Comparison of ENCODE assay signal across 10 cellular contexts in genomic region chr7:86914468-86915054, GRCh38.
DNase-seq lines count a peak whose midpoint lies in the region; ATAC-seq and TF ChIP-seq lines count a peak whose summit lies in the region.
"Had no signal": no experiment of that assay in that cellular context is flagged by ENCODE, and none has a peak within 500 bp of the region (broad histone marks: within the 10 kb centered on the region; RNA-seq: fewer than 3 reads in every experiment).

No MANE protein-coding gene starts in this region.

- H3K9me3 Mint-ChIP-seq in progenitor cell of endocrine pancreas (ENCODE audit: low read depth), result no peaks in the 10 kb centered on the region

- peak; percentile 64 for TF ChIP-seq CTCF in choroid plexus epithelial cell (conservative IDR thresholded peaks at IDR 0.05; ENCODE audit: low read depth, low read length)
- TF ChIP-seq CTCF in progenitor cell of endocrine pancreas (IDR thresholded peaks at IDR 0.05; ENCODE audit: unreplicated experiment), result peak; percentile 62

- no peaks in the 10 kb centered on the region for H3K27me3 Mint-ChIP-seq in progenitor cell of endocrine pancreas
- H3K27me3 Mint-ChIP-seq: CD4-positive, CD25-positive, alpha-beta regulatory T cell had no signal

- H3K4me3 ChIP-seq in choroid plexus epithelial cell (ENCODE audit: low read depth, low read length), result no peak overlapping the region

- H3K4me3 Mint-ChIP-seq in progenitor cell of endocrine pancreas (ENCODE audit: low read depth), result no peak overlapping the region
- H3K4me3 Mint-ChIP-seq: activated naive CD8-positive, alpha-beta T cell; CD4-positive, CD25-positive, alpha-beta regulatory T cell had no signal

- ATAC-seq in stimulated activated naive CD8-positive, alpha-beta T cell treated with anti-CD3 and anti-CD28 coated beads, Interleukin-15, Interleukin-2, amounts not matched to agents 100 U/mL and 50 U/mL, for 24 hours, result no peak
- ATAC-seq in GM21390 (IDR thresholded peaks at IDR 0.05; ENCODE audit: unreplicated experiment), result no peak

- H3K36me3 Mint-ChIP-seq in progenitor cell of endocrine pancreas (ENCODE audit: insufficient read depth), result peaks cover 19% of the 10 kb centered on the region
- H3K36me3 Mint-ChIP-seq: CD4-positive, CD25-positive, alpha-beta regulatory T cell had no signal

- no peak overlapping the region for H3K27ac Mint-ChIP-seq in progenitor cell of endocrine pancreas
- H3K27ac Mint-ChIP-seq: activated naive CD8-positive, alpha-beta T cell; CD4-positive, CD25-positive, alpha-beta regulatory T cell had no signal

- DNase-seq in NCI-H1417 (lab: John Stamatoyannopoulos, UW), result peak; percentile 10 to 47 (median 45)
- no peak for DNase-seq in NCI-H1417 treated with DMSO at 0.1 percent for 48 hours (lab: John Stamatoyannopoulos, UW)
- DNase-seq in NAMALWA (ENCODE audit: low spot score), result peak; percentile 69
- peak; percentile 33 for DNase-seq in choroid plexus epithelial cell (ENCODE audit: low read depth)
- no peak for DNase-seq in progenitor cell of endocrine pancreas (ENCODE audit: low spot score, unreplicated experiment)
- DNase-seq in NCI-H774 (lab: John Stamatoyannopoulos, UW), result no peak
- no peak for DNase-seq in stimulated activated naive CD8-positive, alpha-beta T cell treated with anti-CD3 and anti-CD28 coated beads, Interleukin-15, Interleukin-2, amounts not matched to agents 100 U/mL and 50 U/mL, for 24 hours

- H3K4me1 Mint-ChIP-seq in progenitor cell of endocrine pancreas (ENCODE audit: low read depth), result no peaks in the 10 kb centered on the region
- H3K4me1 Mint-ChIP-seq: CD4-positive, CD25-positive, alpha-beta regulatory T cell had no signal

Comparison
In these comparisons a context has a peak if more than half of its experiments do, and no peak if none do; other contexts are left out.
1. DNase-seq: peak in NCI-H1417 (3 of 3), NAMALWA (single experiment) and choroid plexus epithelial cell (single experiment); none in NCI-H1417 treated with DMSO at 0.1 percent for 48 hours (single experiment), progenitor cell of endocrine pancreas (single experiment), NCI-H774 (single experiment) and stimulated activated naive CD8-positive, alpha-beta T cell treated with anti-CD3 and anti-CD28 coated beads, Interleukin-15, Interleukin-2, amounts not matched to agents 100 U/mL and 50 U/mL, for 24 hours (single experiment).